1 cellular context compared by ENCODE assay signal in the genomic region with DNA sequence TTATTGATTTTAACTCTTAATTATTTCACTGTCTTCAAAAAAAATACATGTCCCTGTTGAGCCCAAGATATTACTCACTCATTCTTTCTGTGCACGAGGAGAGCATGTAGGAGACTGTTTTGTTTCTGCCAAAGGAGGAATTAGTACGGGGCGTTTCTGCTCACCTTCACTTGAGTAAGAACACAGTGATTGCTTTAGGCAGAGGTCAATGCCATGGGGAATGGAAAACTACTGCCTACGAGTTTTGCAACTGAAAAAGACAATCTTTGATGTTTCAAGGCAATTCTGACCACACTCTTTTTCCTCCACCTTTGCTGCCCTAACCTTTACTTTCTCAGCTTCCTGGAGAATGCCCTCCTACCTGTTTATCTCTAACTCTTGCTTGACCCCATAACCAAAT.
TF ChIP-seq lines count a peak whose summit lies in the region.

No MANE protein-coding gene starts in this region.

TF ChIP-seq in SK-N-SH, 30 proteins besides CTCF, POLR2A, EP300 and RAD21 (continued from another document):
- TF ChIP-seq, protein P1, sequence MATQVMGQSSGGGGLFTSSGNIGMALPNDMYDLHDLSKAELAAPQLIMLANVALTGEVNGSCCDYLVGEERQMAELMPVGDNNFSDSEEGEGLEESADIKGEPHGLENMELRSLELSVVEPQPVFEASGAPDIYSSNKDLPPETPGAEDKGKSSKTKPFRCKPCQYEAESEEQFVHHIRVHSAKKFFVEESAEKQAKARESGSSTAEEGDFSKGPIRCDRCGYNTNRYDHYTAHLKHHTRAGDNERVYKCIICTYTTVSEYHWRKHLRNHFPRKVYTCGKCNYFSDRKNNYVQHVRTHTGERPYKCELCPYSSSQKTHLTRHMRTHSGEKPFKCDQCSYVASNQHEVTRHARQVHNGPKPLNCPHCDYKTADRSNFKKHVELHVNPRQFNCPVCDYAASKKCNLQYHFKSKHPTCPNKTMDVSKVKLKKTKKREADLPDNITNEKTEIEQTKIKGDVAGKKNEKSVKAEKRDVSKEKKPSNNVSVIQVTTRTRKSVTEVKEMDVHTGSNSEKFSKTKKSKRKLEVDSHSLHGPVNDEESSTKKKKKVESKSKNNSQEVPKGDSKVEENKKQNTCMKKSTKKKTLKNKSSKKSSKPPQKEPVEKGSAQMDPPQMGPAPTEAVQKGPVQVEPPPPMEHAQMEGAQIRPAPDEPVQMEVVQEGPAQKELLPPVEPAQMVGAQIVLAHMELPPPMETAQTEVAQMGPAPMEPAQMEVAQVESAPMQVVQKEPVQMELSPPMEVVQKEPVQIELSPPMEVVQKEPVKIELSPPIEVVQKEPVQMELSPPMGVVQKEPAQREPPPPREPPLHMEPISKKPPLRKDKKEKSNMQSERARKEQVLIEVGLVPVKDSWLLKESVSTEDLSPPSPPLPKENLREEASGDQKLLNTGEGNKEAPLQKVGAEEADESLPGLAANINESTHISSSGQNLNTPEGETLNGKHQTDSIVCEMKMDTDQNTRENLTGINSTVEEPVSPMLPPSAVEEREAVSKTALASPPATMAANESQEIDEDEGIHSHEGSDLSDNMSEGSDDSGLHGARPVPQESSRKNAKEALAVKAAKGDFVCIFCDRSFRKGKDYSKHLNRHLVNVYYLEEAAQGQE (IDR thresholded peaks at IDR 0.05; ENCODE audit: low read depth, low read length), result no peak
- TF ChIP-seq JUND (IDR thresholded peaks at IDR 0.05) (no peak), RXRA (IDR thresholded peaks at IDR 0.05; ENCODE audit: borderline replicate concordance, low read depth) (no peak), NRF1 (IDR thresholded peaks at IDR 0.05; ENCODE audit: low read depth, low read length) (no peak), MXI1 (IDR thresholded peaks at IDR 0.05; ENCODE audit: low read depth, low read length) (no peak), TCF12 (IDR thresholded peaks at IDR 0.05) (no peak), YY1 (IDR thresholded peaks at IDR 0.05; ENCODE audit: low read depth) (no peak), TEAD4 (IDR thresholded peaks at IDR 0.05; ENCODE audit: borderline replicate concordance, insufficient read depth) (no peak), POLR2AphosphoS5 (IDR thresholded peaks at IDR 0.05; ENCODE audit: low read depth, low read length) (no peak), RFX5 (IDR thresholded peaks at IDR 0.05; ENCODE audit: low read length) (no peak), CHD2 (IDR thresholded peaks at IDR 0.05; ENCODE audit: low read length, partially characterized antibody) (no peak), FOXJ3 (CRISPR knock-in tag; IDR thresholded peaks at IDR 0.05) (no peak), NFIC (IDR thresholded peaks at IDR 0.05; ENCODE audit: borderline replicate concordance) (no peak), RCOR1 (IDR thresholded peaks at IDR 0.05; ENCODE audit: low read length) (no peak), GATA2 (CRISPR knock-in tag; IDR thresholded peaks at IDR 0.05) (no peak), GABPA (IDR thresholded peaks at IDR 0.05; ENCODE audit: low read depth) (no peak)
- TF ChIP-seq, protein P2, sequence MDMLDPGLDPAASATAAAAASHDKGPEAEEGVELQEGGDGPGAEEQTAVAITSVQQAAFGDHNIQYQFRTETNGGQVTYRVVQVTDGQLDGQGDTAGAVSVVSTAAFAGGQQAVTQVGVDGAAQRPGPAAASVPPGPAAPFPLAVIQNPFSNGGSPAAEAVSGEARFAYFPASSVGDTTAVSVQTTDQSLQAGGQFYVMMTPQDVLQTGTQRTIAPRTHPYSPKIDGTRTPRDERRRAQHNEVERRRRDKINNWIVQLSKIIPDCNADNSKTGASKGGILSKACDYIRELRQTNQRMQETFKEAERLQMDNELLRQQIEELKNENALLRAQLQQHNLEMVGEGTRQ (IDR thresholded peaks at IDR 0.05; ENCODE audit: borderline replicate concordance, low read depth, low read length), result no peak
